Comparison of ENCODE assay signal across 13 cellular contexts in the genomic region with DNA sequence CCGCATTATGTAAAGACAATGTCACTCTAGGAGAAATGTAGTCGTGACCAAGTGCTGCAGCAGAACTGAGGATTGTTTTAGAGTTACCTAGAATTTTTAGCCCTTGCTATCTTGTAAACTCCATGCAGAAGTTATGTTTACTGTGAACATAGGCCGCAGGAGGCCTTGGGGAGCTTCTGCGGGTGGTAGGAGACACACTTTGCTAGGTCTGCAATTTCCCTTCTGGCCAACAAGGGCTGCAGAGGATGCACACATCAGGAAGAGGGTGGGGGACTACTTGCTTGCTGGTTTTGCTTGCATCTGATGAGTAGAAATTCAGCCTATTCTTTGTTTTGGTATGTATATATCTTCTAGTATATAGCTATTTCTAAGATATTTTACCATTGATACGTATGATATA. TPM values are rescaled to one million over a fixed set of nuclear protein-coding genes. Genes with fewer than 3 reads are reported as not detected.
DNase-seq lines count a peak whose midpoint lies in the region; ATAC-seq and TF ChIP-seq lines count a peak whose summit lies in the region.
"Had no signal": no experiment of that assay in that cellular context is flagged by ENCODE, and none has a peak within 500 bp of the region (broad histone marks: within the 10 kb centered on the region; RNA-seq: fewer than 3 reads in every experiment).

No MANE protein-coding gene starts in this region.

- peaks cover 49% of the 10 kb centered on the region for H3K4me1 ChIP-seq in BLaER1
- no peaks in the 10 kb centered on the region for H3K4me1 ChIP-seq in PC-9 (replicated peaks; ENCODE audit: insufficient read depth)
- no peaks in the 10 kb centered on the region for H3K4me1 ChIP-seq in esophagus muscularis mucosa
- H3K4me1 ChIP-seq: A549 had no signal

- H3K36me3 ChIP-seq in BLaER1 (no peaks in the 10 kb centered on the region), PC-9 (ENCODE audit: low read depth) (no peaks in the 10 kb centered on the region), brain microvascular endothelial cell (replicated peaks) (no peaks in the 10 kb centered on the region), esophagus muscularis mucosa (no peaks in the 10 kb centered on the region)

- H3K27ac ChIP-seq in BLaER1: no peak overlapping the region
- H3K27ac ChIP-seq in PC-9: no peak overlapping the region
- H3K27ac ChIP-seq in brain microvascular endothelial cell: no peak overlapping the region
- H3K27ac ChIP-seq in esophagus muscularis mucosa (replicated peaks in 1 of 4): no peak overlapping the region
- H3K27ac ChIP-seq: A549 had no signal

- H3K9me3 ChIP-seq in BLaER1 (no peaks in the 10 kb centered on the region), PC-9 (ENCODE audit: insufficient read depth, low read depth) (no peaks in the 10 kb centered on the region), esophagus muscularis mucosa (no peaks in the 10 kb centered on the region)
- H3K9me3 ChIP-seq: A549 had no signal

- no peak for DNase-seq in PC-9
- DNase-seq in GM10248 (ENCODE audit: extremely low spot score): no peak
- DNase-seq in brain microvascular endothelial cell: no peak
- no peak for DNase-seq in NCI-H1092 treated with DMSO at 0.1 percent for 48 hours (lab: John Stamatoyannopoulos, UW)
- no peak for DNase-seq in esophagus muscularis mucosa (ENCODE audit: extremely low spot score)
- DNase-seq: activated CD4-positive, alpha-beta memory T cell treated with anti-CD3 and anti-CD28 coated beads, Interleukin-2, amount 10 ng/mL, durations not matched to agents 7 days and 5 days; activated naive CD4-positive, alpha-beta T cell treated with anti-CD3 and anti-CD28 coated beads, Interleukin-2, amount 10 ng/mL, durations not matched to agents 7 days and 5 days; immature natural killer cell; NCI-H146 had no signal

- WGBS in esophagus muscularis mucosa: 83% methylated on average over 5 of the region's 5 CpGs

- no peaks in the 10 kb centered on the region for H3K79me2 ChIP-seq in PC-9 (ENCODE audit: low read depth)

- peak; percentile 47 for ATAC-seq in GM19324 (IDR thresholded peaks at IDR 0.05; ENCODE audit: low FRiP score, unreplicated experiment)
- ATAC-seq in HG02884 (IDR thresholded peaks at IDR 0.05; ENCODE audit: unreplicated experiment): peak; percentile 89
- ATAC-seq: A549 had no signal

- no peak for TF ChIP-seq CTCF in PC-9 (conservative IDR thresholded peaks at IDR 0.05)
- TF ChIP-seq CTCF in GM10248 (IDR thresholded peaks at IDR 0.05; ENCODE audit: control extremely low read depth, extremely low read depth, low read depth, missing control alignments): no peak
- no peak for TF ChIP-seq CTCF in brain microvascular endothelial cell (IDR thresholded peaks at IDR 0.05; ENCODE audit: low read depth, low read length, missing control alignments)
- no peak for TF ChIP-seq CTCF in esophagus muscularis mucosa (IDR thresholded peaks at IDR 0.05)

- H3K9me2 ChIP-seq in PC-9 (ENCODE audit: insufficient read depth): no peaks in the 10 kb centered on the region

- intact Hi-C loops in PC-9 (cut with micrococcal nuclease; ENCODE audit: unreplicated experiment): no loop called here
- intact Hi-C loops in esophagus muscularis mucosa (cut with DNase I): no loop called here

- H3K27me3 ChIP-seq in BLaER1: no peaks in the 10 kb centered on the region
- no peaks in the 10 kb centered on the region for H3K27me3 ChIP-seq in PC-9 (ENCODE audit: insufficient read depth, low read depth)
- H3K27me3 ChIP-seq in brain microvascular endothelial cell (replicated peaks): no peaks in the 10 kb centered on the region
- no peaks in the 10 kb centered on the region for H3K27me3 ChIP-seq in esophagus muscularis mucosa

- no TSS peak for BruUV-seq in PC-9 (replicated peaks; lab: Mats Ljungman, UMichigan)

- POLR2A ChIA-PET in PC-9 (lab: Charles Lee; ENCODE audit: unreplicated experiment) (no interaction called here), GM10248 (lab: Yijun Ruan, JAX) (no interaction called here)

- CTCF ChIA-PET in PC-9 (lab: Charles Lee) (interaction anchor here (0.6 kb wide), 1 partner anchor 996 kb away, joined by 3 read pairs; no protein-coding TSS in a partner anchor), GM10248 (lab: Yijun Ruan, JAX) (interaction anchor here (1.2 to 1.8 kb wide), 5 partner anchors 10 to 31 kb away, joined by 3 to 4 read pairs (median 4); no protein-coding TSS in a partner anchor)

- TF ChIP-seq EP300 in esophagus muscularis mucosa (IDR thresholded peaks at IDR 0.05): no peak

- H3K4me2 ChIP-seq in BLaER1 (peak overlapping the region; percentile 78), PC-9 (no peak overlapping the region)
- H3K4me2 ChIP-seq: A549 had no signal

- H4K20me1 ChIP-seq in BLaER1 (no peaks in the 10 kb centered on the region), PC-9 (ENCODE audit: insufficient read depth) (no peaks in the 10 kb centered on the region)

- H3K9ac ChIP-seq in BLaER1: no peak overlapping the region

- H2AFZ ChIP-seq in PC-9: 0 out of 2 replicates have a peak overlapping the region, but pooled peaks have one; percentile 23

- no peak for TF ChIP-seq POLR2A in esophagus muscularis mucosa (IDR thresholded peaks at IDR 0.05; ENCODE audit: low read depth)

- H3F3A ChIP-seq in PC-9 (ENCODE audit: insufficient read depth, low read depth): no peaks in the 10 kb centered on the region

- H3K4me3 ChIP-seq in BLaER1 (peak overlapping the region; percentile 14; the same call in 1 of the 2 replicates), PC-9 (no peak overlapping the region), brain microvascular endothelial cell (ENCODE audit: low read depth, low read length) (no peak overlapping the region), esophagus muscularis mucosa (no peak overlapping the region)
- H3K4me3 ChIP-seq: A549 had no signal

- in situ Hi-C loops in brain microvascular endothelial cell (cut with HindIII; ENCODE audit: low pct_ligation_motif_present, low sequenced_read_pairs): no loop called here

RNA-seq across cellular contexts. Expression of a gene that starts 23.1 kb away (rescaled TPM):
- total RNA-seq in PC-9 (2021): 2.2 and 2.7 TPM in 2 replicates
- 1 to 10 TPM in 2 of 4 donors, under 1 TPM in 2; 0.45 to 2.7 (median 0.96) TPM for total RNA-seq in esophagus muscularis mucosa
